Comparison of ENCODE assay signal across 9 cellular contexts in genomic region chr2:16653799-16654198, GRCh38. TPM values are rescaled to one million over a fixed set of nuclear protein-coding genes. Genes with fewer than 3 reads are reported as not detected.
A peak's percentile ranks its signal among the peaks of the same experiment; 100 is the strongest.
DNase-seq lines count a peak whose midpoint lies in the region; ATAC-seq and TF ChIP-seq lines count a peak whose summit lies in the region.
"Had no signal": no experiment of that assay in that cellular context is flagged by ENCODE, and none has a peak within 500 bp of the region (broad histone marks: within the 10 kb centered on the region; RNA-seq: fewer than 3 reads in every experiment).

No MANE protein-coding gene starts in this region.

- intact Hi-C loops in right lobe of liver (cut with DNase I) = no loop called here

- TF ChIP-seq CTCF in GM12865 (IDR thresholded peaks at IDR 0.05; ENCODE audit: insufficient read depth, low read depth, low read length, missing control alignments) (no peak), right lobe of liver (IDR thresholded peaks at IDR 0.05) (no peak)

- no peaks in the 10 kb centered on the region for H3K27me3 ChIP-seq in right lobe of liver

- H3K4me3 ChIP-seq in GM12865 (ENCODE audit: low read depth, low read length) = no peak overlapping the region
- H3K4me3 ChIP-seq in right lobe of liver = no peak overlapping the region

- H3K4me1 ChIP-seq in right lobe of liver = peaks cover 0 to 7% (median 0%) of the 10 kb centered on the region in 4 donors

- WGBS in right lobe of liver (ENCODE audit: insufficient coverage, low coverage, low lambda C conversion rate, missing lambda C conversion rate) = 60% methylated on average over 4 of the region's 4 CpGs

- DNase-seq in GM12865 (ENCODE audit: low read depth) (peak; percentile 83), KBM-7 (peak; percentile 69), right lobe of liver (no peak), NCI-H2029 (lab: John Stamatoyannopoulos, UW) (no peak), NCI-H2081 (lab: John Stamatoyannopoulos, UW) (no peak)
- no peak for DNase-seq in stimulated activated CD4-positive, alpha-beta T cell treated with anti-CD3 and anti-CD28 coated beads, Interleukin-1b, Interleukin-23, amount 100 ng/mL, for 48 hours
- DNase-seq: DND-41 had no signal

- peak; percentile 21 for TF ChIP-seq POLR2A in right lobe of liver (IDR thresholded peaks at IDR 0.05)

- peak overlapping the region in 2 of 3 donors; percentile 35 to 53 for H3K27ac ChIP-seq in right lobe of liver

- H3K36me3 ChIP-seq in right lobe of liver = no peaks in the 10 kb centered on the region

- H3K9me3 ChIP-seq in right lobe of liver = no peaks in the 10 kb centered on the region

- peak; percentile 58 for ATAC-seq in GM21526 (IDR thresholded peaks at IDR 0.05; ENCODE audit: low FRiP score, unreplicated experiment)
- peak; percentile 25 to 43 (median 42) for ATAC-seq in right lobe of liver
- ATAC-seq in GM19328 (IDR thresholded peaks at IDR 0.05; ENCODE audit: unreplicated experiment) = no peak

- in situ Hi-C loops in KBM-7 (cut with MboI; ENCODE audit: low pct_unique_long_range_greater_than_20kb, low sequenced_read_pairs) = no loop called here

RNA-seq across cellular contexts. Expression of gene CYRIA, which starts 11.8 kb away (rescaled TPM):
- 1 to 10 TPM; 1.6 to 6.3 (median 3.1) TPM for total RNA-seq in right lobe of liver

Comparison
In these comparisons a context has a peak if more than half of its experiments do, and no peak if none do; other contexts are left out.
1. DNase-seq: peak in GM12865 (single experiment) and KBM-7 (single experiment); none in right lobe of liver (0 of 3), stimulated activated CD4-positive, alpha-beta T cell treated with anti-CD3 and anti-CD28 coated beads, Interleukin-1b, Interleukin-23, amount 100 ng/mL, for 48 hours (single experiment), NCI-H2029 (single experiment) and NCI-H2081 (0 of 2).